ENCODE assay signal across 7 cellular contexts in genomic region chr12:106724116-106724515, GRCh38.
"Had no signal": no experiment of that assay in that cellular context is flagged by ENCODE, and none has a peak within 500 bp of the region (broad histone marks: within the 10 kb centered on the region; RNA-seq: fewer than 3 reads in every experiment).

No MANE protein-coding gene starts in this region.

- H3K27ac Mint-ChIP-seq: HFFc6, IgD-negative memory B cell had no signal

- H3K4me1 ChIP-seq: HAP-1 had no signal

- DNase-seq: GM23248, GOT3, H7, HFFc6 had no signal

- H3K9me3 Mint-ChIP-seq: HFFc6, IgD-negative memory B cell had no signal

- H3K9ac ChIP-seq: GM23248 had no signal

- H2AFZ ChIP-seq: GM23248 had no signal

- H3K27ac ChIP-seq: GM23248, HL-60 had no signal

- H3K27me3 Mint-ChIP-seq: IgD-negative memory B cell had no signal

- H3K4me3 Mint-ChIP-seq: HFFc6, IgD-negative memory B cell had no signal

- H3K9me3 ChIP-seq: HAP-1 had no signal

- H3K36me3 ChIP-seq: HAP-1 had no signal

- H3K4me3 ChIP-seq: GM23248, HAP-1 had no signal
